In the genomic region with DNA sequence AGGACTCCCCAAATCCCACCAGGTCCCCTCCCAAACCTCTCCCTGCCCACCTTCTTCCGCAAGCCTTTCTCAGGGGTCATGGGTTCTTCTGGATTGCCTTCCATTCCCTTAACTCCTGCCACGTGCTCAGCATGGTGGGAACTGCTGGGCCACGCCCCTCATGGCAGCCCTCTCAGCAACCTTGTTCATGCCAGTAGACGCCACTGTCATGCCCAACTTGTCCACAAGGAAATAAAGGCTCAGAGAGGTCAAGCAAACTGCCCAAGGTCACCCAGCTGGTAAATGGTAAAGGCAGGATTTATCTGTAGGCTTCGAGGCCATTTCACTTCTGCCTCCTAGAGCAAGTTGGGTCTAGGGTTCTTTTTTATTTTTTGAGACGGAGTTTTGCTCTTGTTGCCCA, we compare ENCODE assay signal across 26 cellular contexts. TPM values are rescaled to one million over a fixed set of nuclear protein-coding genes. Genes with fewer than 3 reads are reported as not detected.
DNase-seq lines count a peak whose midpoint lies in the region; ATAC-seq, FAIRE-seq and TF ChIP-seq lines count a peak whose summit lies in the region.
"Had no signal": no experiment of that assay in that cellular context is flagged by ENCODE, and none has a peak within 500 bp of the region (broad histone marks: within the 10 kb centered on the region; RNA-seq: fewer than 3 reads in every experiment).

No MANE protein-coding gene starts in this region.

- TF ChIP-seq CTCF in A549 (IDR thresholded peaks at IDR 0.05) (no peak), GM12872 (IDR thresholded peaks at IDR 0.05; ENCODE audit: insufficient read depth, low read depth, low read length) (0 out of 3 replicates have a peak, but pooled peaks have one; percentile 16), HepG2 (CRISPR knock-in tag; IDR thresholded peaks at IDR 0.05) (no peak), ovary (IDR thresholded peaks at IDR 0.05) (no peak)

- no peaks in the 10 kb centered on the region for H3K9me3 ChIP-seq in A549
- H3K9me3 ChIP-seq in SK-N-MC (ENCODE audit: low read depth, low read length) = no peaks in the 10 kb centered on the region
- H3K9me3 ChIP-seq in HepG2 (ENCODE audit: low read length) = no peaks in the 10 kb centered on the region
- no peaks in the 10 kb centered on the region for H3K9me3 ChIP-seq in CD8-positive, alpha-beta memory T cell (ENCODE audit: low read length)
- no peaks in the 10 kb centered on the region for H3K9me3 ChIP-seq in ovary
- H3K9me3 ChIP-seq: colonic mucosa, right atrium auricular region, transverse colon had no signal

- no peaks in the 10 kb centered on the region for H3K27me3 Mint-ChIP-seq in CD8-positive, alpha-beta memory T cell
- H3K27me3 Mint-ChIP-seq: activated naive CD8-positive, alpha-beta T cell treated with anti-CD3 and anti-CD28 coated beads for 36 hours; brain had no signal

- peak overlapping the region in 1 of 7 donors; percentile 49 for H3K4me3 Mint-ChIP-seq in CD8-positive, alpha-beta memory T cell
- H3K4me3 Mint-ChIP-seq: activated CD8-positive, alpha-beta T cell treated with anti-CD3 and anti-CD28 coated beads, Interleukin-2, amount 10 ng/mL, durations not matched to agents 7 days and 5 days; activated naive CD8-positive, alpha-beta T cell treated with anti-CD3 and anti-CD28 coated beads for 36 hours; activated T-cell treated with anti-CD3 and anti-CD28 coated beads, Interleukin-2, amount 50 U/mL, for 4 hours; brain; T-helper 1 cell treated with Interleukin-12 subunit alpha and Interleukin-12 subunit beta and Interleukin-4 antibody, amounts not matched to agents 30 μg/mL and 1 μg/mL, for 36 hours had no signal

- no peak overlapping the region for H2AFZ ChIP-seq in HepG2 (ENCODE audit: low read length)

- H3K36me3 ChIP-seq in SK-N-MC (ENCODE audit: insufficient read depth, low read length) (peaks cover 30% of the 10 kb centered on the region), HepG2 (replicated peaks in 1 of 2; ENCODE audit: control insufficient read depth in 1 of 2, insufficient read depth in 2 of 2, low read length in 2 of 2) (peaks cover 12 to 22% of the 10 kb centered on the region in 2 experiments; a peak in 4 of 5 replicates), ovary (no peaks in the 10 kb centered on the region)
- H3K36me3 ChIP-seq in CD8-positive, alpha-beta memory T cell (ENCODE audit: insufficient read depth, low read length) = peaks cover 19% of the 10 kb centered on the region

- H3K9me3 Mint-ChIP-seq in CD8-positive, alpha-beta memory T cell = no peaks in the 10 kb centered on the region
- H3K9me3 Mint-ChIP-seq: activated naive CD8-positive, alpha-beta T cell treated with anti-CD3 and anti-CD28 coated beads for 36 hours; activated T-cell treated with anti-CD3 and anti-CD28 coated beads, Interleukin-2, amount 50 U/mL, for 4 hours; brain; T-helper 1 cell treated with Interleukin-12 subunit alpha and Interleukin-12 subunit beta and Interleukin-4 antibody, amounts not matched to agents 30 μg/mL and 1 μg/mL, for 36 hours had no signal

- BruUV-seq in HepG2 (replicated peaks; lab: Mats Ljungman, UMichigan) = no TSS peak

- H4K20me1 ChIP-seq in HepG2 (ENCODE audit: insufficient read depth, low read length) = peaks cover 4% of the 10 kb centered on the region; the same call in 1 of the 2 replicates

- intact Hi-C loops in HepG2 (cut with micrococcal nuclease; ENCODE audit: unreplicated experiment) (no loop called here), ovary (cut with DNase I) (loop anchor here in 1 of 4 donors (10.0 kb wide), 1 partner anchor 67 kb away; no protein-coding TSS in a partner anchor)

- peak in 1 of 2 experiments; percentile 44; a peak in 3 of 6 replicates for ATAC-seq in A549
- no peak for ATAC-seq in HepG2
- ATAC-seq in left lobe of liver = no peak
- ATAC-seq in HG02610 (IDR thresholded peaks at IDR 0.05; ENCODE audit: unreplicated experiment) = no peak
- ATAC-seq: activated CD8-positive, alpha-beta T cell treated with anti-CD3 and anti-CD28 coated beads, Interleukin-2, amount 10 ng/mL, durations not matched to agents 7 days and 5 days; activated T-cell treated with anti-CD3 and anti-CD28 coated beads, Interleukin-2, amount 50 U/mL, for 4 hours; Right ventricle myocardium inferior; stimulated activated naive CD8-positive, alpha-beta T cell treated with anti-CD3 and anti-CD28 coated beads, Interleukin-15, Interleukin-2, amounts not matched to agents 100 U/mL and 50 U/mL, for 24 hours had no signal

- in situ Hi-C loops in HepG2 (cut with HindIII; ENCODE audit: extremely low pct_ligation_motif_present, low pct_unique_long_range_greater_than_20kb) = no loop called here

- peak overlapping the region in 2 of 8 donors; percentile 6 to 54 for H3K27ac Mint-ChIP-seq in CD8-positive, alpha-beta memory T cell
- H3K27ac Mint-ChIP-seq: T-helper 1 cell treated with Interleukin-12 subunit alpha and Interleukin-12 subunit beta and Interleukin-4 antibody, amounts not matched to agents 30 μg/mL and 1 μg/mL, for 36 hours had no signal

- H3K27me3 ChIP-seq in HepG2 (ENCODE audit: control insufficient read depth in 1 of 2, insufficient read depth in 2 of 2, low read length in 2 of 2) (no peaks in the 10 kb centered on the region), ovary (no peaks in the 10 kb centered on the region)
- H3K27me3 ChIP-seq in CD8-positive, alpha-beta memory T cell (ENCODE audit: insufficient read depth, low read length, poor library complexity, severe bottlenecking) = no peaks in the 10 kb centered on the region
- H3K27me3 ChIP-seq: colonic mucosa, right atrium auricular region, transverse colon had no signal

- CTCF ChIA-PET in A549 (lab: Yijun Ruan, JAX) = interaction anchor here (0.7 to 1.3 kb wide), 5 partner anchors 46 to 138 kb away, joined by 3 to 6 read pairs (median 4); partner anchors contain the start of gene HNRNPM
- CTCF ChIA-PET in HepG2 (lab: Yijun Ruan, JAX; ENCODE audit: low intra/inter-chr PET ratio, low total read pairs) = no interaction called here
- CTCF ChIA-PET in CD8-positive, alpha-beta memory T cell (lab: Charles Lee) = no interaction called here

- DNase-seq in A549 (ENCODE audit: low read depth in 1 of 2, low spot score in 1 of 2) (peak in 1 of 2 experiments; percentile 26), SK-N-MC (ENCODE audit: low read depth, low spot score) (no peak), HepG2 (ENCODE audit: low spot score) (no peak), left lobe of liver (ENCODE audit: low spot score) (no peak), ovary (no peak)
- no peak for DNase-seq in CD8-positive, alpha-beta memory T cell
- DNase-seq: activated CD8-positive, alpha-beta T cell treated with anti-CD3 and anti-CD28 coated beads, Interleukin-2, amount 10 ng/mL, durations not matched to agents 7 days and 5 days; activated naive CD8-positive, alpha-beta T cell treated with anti-CD3 and anti-CD28 coated beads for 36 hours; activated T-cell treated with anti-CD3 and anti-CD28 coated beads, Interleukin-2, amount 50 U/mL, for 4 hours; colonic mucosa; foreskin melanocyte; GF-D8; midbrain; MV-4-11; NCI-H2107; NCI-H524; stimulated activated naive CD8-positive, alpha-beta T cell treated with anti-CD3 and anti-CD28 coated beads, Interleukin-15, Interleukin-2, amounts not matched to agents 100 U/mL and 50 U/mL, for 24 hours; transverse colon had no signal

- H3K36me3 Mint-ChIP-seq in CD8-positive, alpha-beta memory T cell = peaks cover 5 to 34% (median 12%) of the 10 kb centered on the region in 3 donors

- peaks cover 25 to 47% (median 25%) of the 10 kb centered on the region in 3 donors for H3K4me1 Mint-ChIP-seq in CD8-positive, alpha-beta memory T cell

- H3K4me2 ChIP-seq in A549 (no peak overlapping the region), HepG2 (ENCODE audit: low read depth, low read length) (no peak overlapping the region)

- H3K9ac ChIP-seq in SK-N-MC (ENCODE audit: insufficient read length) (no peak overlapping the region), HepG2 (ENCODE audit: insufficient read depth, low read depth, low read length) (no peak overlapping the region)

- 94% methylated on average over 4 of the region's 6 CpGs for WGBS in A549 (ENCODE audit: missing lambda C conversion rate)
- 83% methylated on average over 6 of the region's 6 CpGs for WGBS in HepG2 (ENCODE audit: low lambda C conversion rate)
- 82 to 91% (median 84%) methylated on average over 6 of the region's 6 CpGs for WGBS in ovary, 3 donors

- H3K4me3 ChIP-seq in A549 (no peak overlapping the region), SK-N-MC (no peak overlapping the region), HepG2 (replicated peaks in 1 of 3; ENCODE audit: insufficient read depth in 1 of 3, low read depth in 2 of 3, low read length in 3 of 3) (no peak overlapping the region), ovary (no peak overlapping the region)
- no peak overlapping the region for H3K4me3 ChIP-seq in CD8-positive, alpha-beta memory T cell (ENCODE audit: low read length)
- H3K4me3 ChIP-seq: colonic mucosa, right atrium auricular region, transverse colon had no signal

- TF ChIP-seq EP300 in A549 (IDR thresholded peaks at IDR 0.05) = no peak
- no peak for TF ChIP-seq EP300 in HepG2 (IDR thresholded peaks at IDR 0.05; ENCODE audit: low read depth in 2 of 2, low read length in 2 of 2)
- TF ChIP-seq EP300 in HepG2 (CRISPR knock-in tag; IDR thresholded peaks at IDR 0.05; ENCODE audit: borderline replicate concordance) = no peak
- TF ChIP-seq EP300 in ovary (IDR thresholded peaks at IDR 0.05) = no peak

- POLR2A ChIA-PET in A549 (lab: Yijun Ruan, JAX) = no interaction called here
- POLR2A ChIA-PET in HepG2 (lab: Yijun Ruan, JAX) = no interaction called here
- POLR2A ChIA-PET in CD8-positive, alpha-beta memory T cell (lab: Charles Lee) = interaction anchor here (0.5 kb wide), 1 partner anchor 36 kb away, joined by 3 read pairs; no protein-coding TSS in a partner anchor

- no peaks in the 10 kb centered on the region for H3K79me2 ChIP-seq in HepG2 (ENCODE audit: insufficient read depth, low read length)

- H3K4me1 ChIP-seq in A549 (no peaks in the 10 kb centered on the region), HepG2 (ENCODE audit: insufficient read depth, low read length) (peaks cover 10% of the 10 kb centered on the region), ovary (ENCODE audit: insufficient read depth) (no peaks in the 10 kb centered on the region)
- H3K4me1 ChIP-seq in CD8-positive, alpha-beta memory T cell (ENCODE audit: insufficient read depth, low read length) = peaks cover 24% of the 10 kb centered on the region
- H3K4me1 ChIP-seq: colonic mucosa, right atrium auricular region had no signal

- H3K27ac ChIP-seq in A549 (no peak overlapping the region), SK-N-MC (peak overlapping the region; percentile 46; the same call in 1 of the 2 replicates), HepG2 (ENCODE audit: extremely low read length, insufficient read depth, low read length) (no peak overlapping the region), ovary (no peak overlapping the region)
- H3K27ac ChIP-seq in CD8-positive, alpha-beta memory T cell (ENCODE audit: low read depth, low read length) = no peak overlapping the region
- H3K27ac ChIP-seq: colonic mucosa, right atrium auricular region, transverse colon, VCaP had no signal

- no peak for FAIRE-seq in A549 (lab: Jason Lieb, UNC)
- no peak for FAIRE-seq in HepG2 (lab: Jason Lieb, UNC)
- FAIRE-seq: endothelial cell of umbilical vein had no signal

- TF ChIP-seq RAD21 in A549 (conservative IDR thresholded peaks at IDR 0.05 in 1 of 2, IDR thresholded peaks at IDR 0.05 in 1 of 2) (no peak), HepG2 (CRISPR knock-in tag; IDR thresholded peaks at IDR 0.05) (no peak)

- TF ChIP-seq POLR2A in A549 (IDR thresholded peaks at IDR 0.05; ENCODE audit: low read length) (no peak), HepG2 (IDR thresholded peaks at IDR 0.05; ENCODE audit: insufficient read depth in 1 of 2, low read depth in 2 of 2, low read length in 2 of 2) (no peak), ovary (IDR thresholded peaks at IDR 0.05) (no peak)

RNA-seq across cellular contexts. Expression of gene PRAM1, which starts 10.9 kb away (rescaled TPM):
- polyA plus RNA-seq in A549 (2011; rRNA removed) (0.07 TPM in 1 of 2 replicates, not detected in the other), A549 (2017; fragmentation: RNase III; extraction: RNeasy Plus Mini Kit Qiagen cat#74134 plus additional on column Dnase treatment) (0.08 to 0.28 TPM (median 0.13 TPM) in 3 replicates), HepG2 (2011; rRNA removed) (0.03 TPM in 1 of 2 replicates, not detected in the other), ovary (under 1 TPM; 0.35 to 0.88 TPM)
- polyA plus RNA-seq in A549 (2012; cell fraction: cytosol; rRNA removed) = 0.05 TPM in 2 replicates
- polyA plus RNA-seq in A549 (2012; cell fraction: nucleus; rRNA removed) = 0.49 and 0.56 TPM in 2 replicates
- not detected in 2 replicates for polyA minus RNA-seq in A549 (2011; rRNA and poly(A)+ RNA removed)
- total RNA-seq in HepG2 (2016; rRNA removed; fragmentation: Illumina TruSeq; extraction: Trizol) (not detected in 2 replicates), left lobe of liver (1.7 TPM), ovary (1 to 10 TPM in 4 of 7 donors, under 1 TPM in 3; 0.11 to 2.2 (median 1.4) TPM)
- not detected in 2 replicates for total RNA-seq in HepG2 (2016; cell fraction: cytosol; rRNA removed; fragmentation: Illumina TruSeq; extraction: Trizol; ENCODE audit: low read depth)
- not detected in 2 replicates for total RNA-seq in HepG2 (2016; cell fraction: insoluble cytoplasmic fraction; rRNA removed; fragmentation: Illumina TruSeq; extraction: Trizol)
- not detected in 2 replicates for total RNA-seq in HepG2 (2016; cell fraction: membrane; rRNA removed; fragmentation: Illumina TruSeq; extraction: Trizol)
- total RNA-seq in HepG2 (2016; cell fraction: nucleus; rRNA removed; fragmentation: Illumina TruSeq; extraction: Trizol) = not detected in 2 replicates
- 0.03 TPM in 1 of 2 replicates, not detected in the other for polyA plus RNA-seq in HepG2 (2011; cell fraction: cytosol; rRNA removed)
- polyA plus RNA-seq in HepG2 (2011; cell fraction: nucleus; rRNA removed) = 0.33 and 0.35 TPM in 2 replicates
- 0.15 TPM in 1 of 2 replicates, not detected in the other for polyA plus RNA-seq in HepG2 (2012)
- not detected in 2 replicates for polyA plus RNA-seq in HepG2 (2016; cell fraction: cytosol; fragmentation: Illumina TruSeq; extraction: Trizol; ENCODE audit: low read depth)
- polyA plus RNA-seq in HepG2 (2016; cell fraction: insoluble cytoplasmic fraction; fragmentation: Illumina TruSeq; extraction: Trizol; ENCODE audit: low read depth) = not detected in 2 replicates
- polyA plus RNA-seq in HepG2 (2016; cell fraction: membrane; fragmentation: Illumina TruSeq; extraction: Trizol; ENCODE audit: low read depth) = not detected in 2 replicates
- polyA plus RNA-seq in HepG2 (2016; cell fraction: nucleus; fragmentation: Illumina TruSeq; extraction: Trizol; ENCODE audit: insufficient read depth, low read depth) = not detected in 2 replicates
- not detected in 2 replicates for polyA minus RNA-seq in HepG2 (2011; rRNA and poly(A)+ RNA removed; ENCODE audit: low replicate concordance)
- not detected in 2 replicates for polyA minus RNA-seq in HepG2 (2011; cell fraction: cytosol; rRNA and poly(A)+ RNA removed)
- not detected in 2 replicates for polyA minus RNA-seq in HepG2 (2011; cell fraction: nucleus; rRNA and poly(A)+ RNA removed)
- total RNA-seq in CD8-positive, alpha-beta memory T cell = under 1 TPM; 0.55 to 0.64 TPM
- 0.39 TPM for polyA plus RNA-seq in CD8-positive, alpha-beta memory T cell

RNA-seq across cellular contexts. Expression of gene ZNF414, which starts 22.4 kb away (rescaled TPM):
- polyA plus RNA-seq in A549 (2011; rRNA removed) (2.8 and 3.3 TPM in 2 replicates), A549 (2017; fragmentation: RNase III; extraction: RNeasy Plus Mini Kit Qiagen cat#74134 plus additional on column Dnase treatment) (20.0 to 22.1 TPM (median 21.5 TPM) in 3 replicates), HepG2 (2011; rRNA removed) (2.8 and 4.0 TPM in 2 replicates), ovary (10 to 100 TPM in 1 of 2 donors, under 1 TPM in 1; 0.62 to 45.3 TPM)
- polyA plus RNA-seq in A549 (2012; cell fraction: cytosol; rRNA removed) = 16.0 and 17.8 TPM in 2 replicates
- 23.4 and 38.8 TPM in 2 replicates for polyA plus RNA-seq in A549 (2012; cell fraction: nucleus; rRNA removed)
- polyA minus RNA-seq in A549 (2011; rRNA and poly(A)+ RNA removed) = 0.99 and 4.4 TPM in 2 replicates
- total RNA-seq in HepG2 (2016; rRNA removed; fragmentation: Illumina TruSeq; extraction: Trizol) (1.4 and 2.5 TPM in 2 replicates), left lobe of liver (12.0 TPM), ovary (10 to 100 TPM; 20.9 to 49.7 (median 26.2) TPM)
- 2.2 and 2.4 TPM in 2 replicates for total RNA-seq in HepG2 (2016; cell fraction: cytosol; rRNA removed; fragmentation: Illumina TruSeq; extraction: Trizol; ENCODE audit: low read depth)
- 2.7 and 2.8 TPM in 2 replicates for total RNA-seq in HepG2 (2016; cell fraction: insoluble cytoplasmic fraction; rRNA removed; fragmentation: Illumina TruSeq; extraction: Trizol)
- 2.8 and 5.6 TPM in 2 replicates for total RNA-seq in HepG2 (2016; cell fraction: membrane; rRNA removed; fragmentation: Illumina TruSeq; extraction: Trizol)
- 3.3 and 3.4 TPM in 2 replicates for total RNA-seq in HepG2 (2016; cell fraction: nucleus; rRNA removed; fragmentation: Illumina TruSeq; extraction: Trizol)
- 1.9 and 2.9 TPM in 2 replicates for polyA plus RNA-seq in HepG2 (2011; cell fraction: cytosol; rRNA removed)
- 19.1 and 28.1 TPM in 2 replicates for polyA plus RNA-seq in HepG2 (2011; cell fraction: nucleus; rRNA removed)
- 5.5 and 7.5 TPM in 2 replicates for polyA plus RNA-seq in HepG2 (2012)
- polyA plus RNA-seq in HepG2 (2016; cell fraction: cytosol; fragmentation: Illumina TruSeq; extraction: Trizol; ENCODE audit: low read depth) = 8.4 and 9.5 TPM in 2 replicates
- polyA plus RNA-seq in HepG2 (2016; cell fraction: insoluble cytoplasmic fraction; fragmentation: Illumina TruSeq; extraction: Trizol; ENCODE audit: low read depth) = 10.1 and 10.3 TPM in 2 replicates
- polyA plus RNA-seq in HepG2 (2016; cell fraction: membrane; fragmentation: Illumina TruSeq; extraction: Trizol; ENCODE audit: low read depth) = 11.5 and 15.0 TPM in 2 replicates
- 20.2 and 25.1 TPM in 2 replicates for polyA plus RNA-seq in HepG2 (2016; cell fraction: nucleus; fragmentation: Illumina TruSeq; extraction: Trizol; ENCODE audit: insufficient read depth, low read depth)
- 2.0 and 7.2 TPM in 2 replicates for polyA minus RNA-seq in HepG2 (2011; rRNA and poly(A)+ RNA removed; ENCODE audit: low replicate concordance)
- 3.4 and 7.1 TPM in 2 replicates for polyA minus RNA-seq in HepG2 (2011; cell fraction: cytosol; rRNA and poly(A)+ RNA removed)
- 2.6 and 4.6 TPM in 2 replicates for polyA minus RNA-seq in HepG2 (2011; cell fraction: nucleus; rRNA and poly(A)+ RNA removed)
- 10 to 100 TPM; 25.7 to 26.0 TPM for total RNA-seq in CD8-positive, alpha-beta memory T cell
- 18.0 TPM for polyA plus RNA-seq in CD8-positive, alpha-beta memory T cell

RNA-seq across cellular contexts. Expression of gene HNRNPM, which starts 46.8 kb away (rescaled TPM):
- polyA plus RNA-seq in A549 (2011; rRNA removed) = 94.1 and 168 TPM in 2 replicates
- 354 and 442 TPM in 2 replicates for polyA plus RNA-seq in A549 (2012; cell fraction: cytosol; rRNA removed)
- polyA plus RNA-seq in A549 (2012; cell fraction: nucleus; rRNA removed) = 454 and 781 TPM in 2 replicates
- 334 to 352 TPM (median 348 TPM) in 3 replicates for polyA plus RNA-seq in A549 (2017; fragmentation: RNase III; extraction: RNeasy Plus Mini Kit Qiagen cat#74134 plus additional on column Dnase treatment)
- 44.2 and 49.0 TPM in 2 replicates for polyA minus RNA-seq in A549 (2011; rRNA and poly(A)+ RNA removed)
- total RNA-seq in HepG2 (2016; rRNA removed; fragmentation: Illumina TruSeq; extraction: Trizol) = 102 and 144 TPM in 2 replicates
- total RNA-seq in HepG2 (2016; cell fraction: cytosol; rRNA removed; fragmentation: Illumina TruSeq; extraction: Trizol; ENCODE audit: low read depth) = 28.1 and 31.3 TPM in 2 replicates
- total RNA-seq in HepG2 (2016; cell fraction: insoluble cytoplasmic fraction; rRNA removed; fragmentation: Illumina TruSeq; extraction: Trizol) = 105 and 130 TPM in 2 replicates
- 29.6 and 34.4 TPM in 2 replicates for total RNA-seq in HepG2 (2016; cell fraction: membrane; rRNA removed; fragmentation: Illumina TruSeq; extraction: Trizol)
- 79.0 and 100 TPM in 2 replicates for total RNA-seq in HepG2 (2016; cell fraction: nucleus; rRNA removed; fragmentation: Illumina TruSeq; extraction: Trizol)
- polyA plus RNA-seq in HepG2 (2011; rRNA removed) = 53.7 and 56.7 TPM in 2 replicates
- 57.0 and 126 TPM in 2 replicates for polyA plus RNA-seq in HepG2 (2011; cell fraction: cytosol; rRNA removed)
- 114 and 125 TPM in 2 replicates for polyA plus RNA-seq in HepG2 (2011; cell fraction: nucleus; rRNA removed)
- polyA plus RNA-seq in HepG2 (2012) = 107 and 138 TPM in 2 replicates
- polyA plus RNA-seq in HepG2 (2016; cell fraction: cytosol; fragmentation: Illumina TruSeq; extraction: Trizol; ENCODE audit: low read depth) = 12.0 and 13.3 TPM in 2 replicates
- 244 and 309 TPM in 2 replicates for polyA plus RNA-seq in HepG2 (2016; cell fraction: insoluble cytoplasmic fraction; fragmentation: Illumina TruSeq; extraction: Trizol; ENCODE audit: low read depth)
- 17.6 and 27.0 TPM in 2 replicates for polyA plus RNA-seq in HepG2 (2016; cell fraction: membrane; fragmentation: Illumina TruSeq; extraction: Trizol; ENCODE audit: low read depth)
- 181 and 202 TPM in 2 replicates for polyA plus RNA-seq in HepG2 (2016; cell fraction: nucleus; fragmentation: Illumina TruSeq; extraction: Trizol; ENCODE audit: insufficient read depth, low read depth)
- 64.5 and 120 TPM in 2 replicates for polyA minus RNA-seq in HepG2 (2011; rRNA and poly(A)+ RNA removed; ENCODE audit: low replicate concordance)
- 53.3 and 60.8 TPM in 2 replicates for polyA minus RNA-seq in HepG2 (2011; cell fraction: cytosol; rRNA and poly(A)+ RNA removed)
- 85.2 and 90.0 TPM in 2 replicates for polyA minus RNA-seq in HepG2 (2011; cell fraction: nucleus; rRNA and poly(A)+ RNA removed)
- total RNA-seq in left lobe of liver = 66.9 TPM
- 100 to 1,000 TPM; 336 to 338 TPM for total RNA-seq in CD8-positive, alpha-beta memory T cell
- 311 TPM for polyA plus RNA-seq in CD8-positive, alpha-beta memory T cell
- 100 to 1,000 TPM in 6 of 7 donors, 10 to 100 TPM in 1; 88.2 to 220 (median 180) TPM for total RNA-seq in ovary
- polyA plus RNA-seq in ovary = 100 to 1,000 TPM; 146 to 285 TPM

Comparison
In these comparisons a context has a peak if more than half of its experiments do, and no peak if none do; other contexts are left out.
1. Of the 38 proteins assayed by ChIP-seq in both HepG2 and A549: peak only in HepG2: none; only in A549: none; in both: ZFP36; in neither: 37.